8 cellular contexts compared by ENCODE assay signal in the genomic region with DNA sequence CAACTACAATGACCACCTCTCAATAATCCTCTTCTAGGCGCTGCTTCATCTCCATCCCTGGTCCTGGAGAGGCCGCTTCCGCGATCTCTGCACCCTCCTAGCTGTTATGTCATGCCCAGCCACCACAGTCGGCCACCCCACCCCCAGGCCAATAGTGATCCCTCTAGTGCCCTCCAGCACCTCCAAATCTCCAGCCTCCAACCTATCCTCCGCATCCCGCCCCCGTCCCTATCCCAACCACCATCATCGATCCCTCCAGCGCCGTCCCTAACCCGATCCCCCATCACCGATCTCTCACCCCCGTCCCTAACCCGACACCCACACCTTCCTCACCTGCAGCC. TPM values are rescaled to one million over a fixed set of nuclear protein-coding genes. Genes with fewer than 3 reads are reported as not detected.
A peak's percentile ranks its signal among the peaks of the same experiment; 100 is the strongest.
DNase-seq lines count a peak whose midpoint lies in the region; ATAC-seq and TF ChIP-seq lines count a peak whose summit lies in the region.

No MANE protein-coding gene starts in this region.

- no peaks in the 10 kb centered on the region for H3K27me3 ChIP-seq in neutrophil

- ATAC-seq in HG02970 (IDR thresholded peaks at IDR 0.05; ENCODE audit: low FRiP score, unreplicated experiment) (peak; percentile 5), HG03342 (IDR thresholded peaks at IDR 0.05; ENCODE audit: unreplicated experiment) (no peak), HG03097 (IDR thresholded peaks at IDR 0.05; ENCODE audit: low FRiP score, unreplicated experiment) (no peak)

- peak; percentile 33 for DNase-seq in ELR (ENCODE audit: low read depth)
- no peak for DNase-seq in fibroblast of the aortic adventitia (ENCODE audit: low read depth)
- no peak for DNase-seq in NCI-H524 treated with DMSO at 0.1 percent for 48 hours (lab: John Stamatoyannopoulos, UW)

- H3K4me3 ChIP-seq in WI38 (ENCODE audit: low read depth, low read length) (peak overlapping the region; percentile 72), fibroblast of the aortic adventitia (ENCODE audit: low read depth, low read length) (peak overlapping the region; percentile 89), neutrophil (ENCODE audit: low read depth in 1 of 2, low read length in 1 of 2) (peak overlapping the region; percentile 73 to 77)

- TF ChIP-seq CTCF in WI38 (IDR thresholded peaks at IDR 0.05; ENCODE audit: low read depth, low read length) (no peak), fibroblast of the aortic adventitia (IDR thresholded peaks at IDR 0.05; ENCODE audit: insufficient read depth, low read length) (no peak), neutrophil (IDR thresholded peaks at IDR 0.05) (no peak)

- no peaks in the 10 kb centered on the region for H3K36me3 ChIP-seq in neutrophil

- H3K9me3 ChIP-seq in neutrophil: no peaks in the 10 kb centered on the region

- peak overlapping the region; percentile 94 for H3K27ac ChIP-seq in neutrophil

- peaks cover 12 to 14% of the 10 kb centered on the region in 2 experiments for H3K4me1 ChIP-seq in neutrophil (ENCODE audit: control insufficient read depth in 1 of 2, insufficient read depth in 1 of 2, low read depth in 1 of 2, low read length in 1 of 2)

RNA-seq across cellular contexts. Expression of gene NKRF, which starts 0.9 kb away (rescaled TPM):
- 5.2 and 6.2 TPM in 2 replicates for total RNA-seq in fibroblast of the aortic adventitia (ENCODE audit: low replicate concordance)

RNA-seq across cellular contexts. Expression of gene UBE2A, which starts 31.0 kb away (rescaled TPM):
- total RNA-seq in fibroblast of the aortic adventitia (ENCODE audit: low replicate concordance): 25.3 and 50.5 TPM in 2 replicates

RNA-seq across cellular contexts. Expression of gene STEEP1, which starts 40.2 kb away (rescaled TPM):
- 19.3 and 24.0 TPM in 2 replicates for total RNA-seq in fibroblast of the aortic adventitia (ENCODE audit: low replicate concordance)
